ENCODE assay signal across 9 cellular contexts in the genomic region with DNA sequence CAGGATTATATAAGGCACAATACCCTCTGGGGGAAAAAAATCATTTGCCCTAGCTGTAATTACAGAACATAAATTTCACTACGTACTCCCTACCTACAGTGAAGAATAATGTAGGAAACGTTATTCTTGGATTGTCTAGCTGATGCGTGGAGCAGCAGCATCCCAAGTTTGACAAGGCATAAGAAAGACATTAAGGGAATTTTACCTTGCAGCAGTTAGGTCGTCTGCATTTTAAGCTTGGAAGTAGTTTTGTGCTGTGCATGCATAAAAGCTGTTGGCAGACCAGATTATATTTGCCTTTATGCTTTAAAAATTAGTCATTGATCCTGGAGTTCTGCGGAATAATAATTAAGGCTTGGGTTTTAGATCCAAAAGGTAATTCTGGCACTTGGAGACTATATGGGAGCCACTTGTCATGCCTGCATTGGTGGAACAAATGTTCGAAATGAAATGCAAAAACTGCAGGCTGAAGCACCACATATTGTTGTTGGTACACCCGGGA. TPM values are rescaled to one million over a fixed set of nuclear protein-coding genes. Genes with fewer than 3 reads are reported as not detected.
DNase-seq lines count a peak whose midpoint lies in the region; FAIRE-seq and TF ChIP-seq lines count a peak whose summit lies in the region.
"Had no signal": no experiment of that assay in that cellular context is flagged by ENCODE, and none has a peak within 500 bp of the region (broad histone marks: within the 10 kb centered on the region; RNA-seq: fewer than 3 reads in every experiment).

No MANE protein-coding gene starts in this region.

- DNase-seq in GM12891 (ENCODE audit: insufficient read length, low spot score) (no peak), SK-N-MC (ENCODE audit: low read depth, low spot score) (no peak), fibroblast of peridontal ligament (ENCODE audit: extremely low read depth) (peak; percentile 6), sigmoid colon (no peak), NCI-H146 treated with DMSO at 0.1 percent for 48 hours (lab: John Stamatoyannopoulos, UW; ENCODE audit: unreplicated experiment) (no peak), NCI-H1417 treated with DMSO at 0.1 percent for 48 hours (lab: John Stamatoyannopoulos, UW) (no peak), adrenal gland (no peak), head of caudate nucleus (no peak)
- DNase-seq: GOT3 had no signal

- H3K9ac ChIP-seq in SK-N-MC (ENCODE audit: insufficient read length): peak overlapping the region; percentile 100

- H3K36me3 ChIP-seq in SK-N-MC (ENCODE audit: insufficient read depth, low read length): peaks cover 71% of the 10 kb centered on the region
- H3K36me3 ChIP-seq in sigmoid colon: peaks cover 28 to 63% (median 51%) of the 10 kb centered on the region in 4 donors
- H3K36me3 ChIP-seq in adrenal gland (replicated peaks in 1 of 2): peaks cover 0 to 63% of the 10 kb centered on the region in 2 donors

- H3K27ac ChIP-seq in SK-N-MC: peak overlapping the region; percentile 98
- H3K27ac ChIP-seq in sigmoid colon: peak overlapping the region in 2 of 4 donors; percentile 94 to 99
- H3K27ac ChIP-seq in adrenal gland: peak overlapping the region in 1 of 5 donors; percentile 97

- H3K4me3 ChIP-seq in SK-N-MC (peak overlapping the region; percentile 99), sigmoid colon (peak overlapping the region; percentile 76 to 94 (median 86)), adrenal gland (peak overlapping the region in 2 of 4 donors; percentile 13 to 78)

- H3K9me3 ChIP-seq in SK-N-MC (ENCODE audit: low read depth, low read length) (no peaks in the 10 kb centered on the region), sigmoid colon (no peaks in the 10 kb centered on the region), adrenal gland (replicated peaks in 1 of 3) (no peaks in the 10 kb centered on the region)

- TF ChIP-seq POLR2A in GM12891 (IDR thresholded peaks at IDR 0.05; ENCODE audit: low read depth, low read length) (no peak), sigmoid colon (IDR thresholded peaks at IDR 0.05) (no peak), adrenal gland (IDR thresholded peaks at IDR 0.05) (no peak)

- TF ChIP-seq CTCF in sigmoid colon (IDR thresholded peaks at IDR 0.05) (no peak), adrenal gland (IDR thresholded peaks at IDR 0.05) (no peak)

- H3K4me1 ChIP-seq in sigmoid colon: peaks cover 0 to 55% (median 44%) of the 10 kb centered on the region in 4 donors
- H3K4me1 ChIP-seq in adrenal gland (replicated peaks in 1 of 2): peaks cover 15 to 50% of the 10 kb centered on the region in 2 donors

- intact Hi-C loops in sigmoid colon (cut with DNase I): no loop called here
- intact Hi-C loops in adrenal gland (cut with DNase I): no loop called here
- intact Hi-C loops in head of caudate nucleus (cut with DNase I): no loop called here

- H3K27me3 ChIP-seq in sigmoid colon: no peaks in the 10 kb centered on the region
- no peaks in the 10 kb centered on the region for H3K27me3 ChIP-seq in adrenal gland

- WGBS in sigmoid colon, 2 donors: 7 to 26% methylated on average over 7 of the region's 7 CpGs
- WGBS in adrenal gland, 4 donors: 13 to 17% (median 15%) methylated on average over 7 of the region's 7 CpGs

- no peak for TF ChIP-seq EP300 in sigmoid colon (IDR thresholded peaks at IDR 0.05)

- no peak for FAIRE-seq in GM12891 (lab: Jason Lieb, UNC)

TF ChIP-seq in GM12891, 5 proteins besides CTCF, POLR2A, EP300 and RAD21:
- no peak for TF ChIP-seq PAX5 (IDR thresholded peaks at IDR 0.05; ENCODE audit: insufficient read depth, low read length, severe bottlenecking)
- TF ChIP-seq TAF1 (IDR thresholded peaks at IDR 0.05; ENCODE audit: low read depth, low read length): no peak
- peak; percentile 14; the same call in 1 of the 2 replicates for TF ChIP-seq POLR2AphosphoS5 (IDR thresholded peaks at IDR 0.05; ENCODE audit: low read depth, low read length)

RNA-seq across cellular contexts. Expression of a gene that starts 2.2 kb away (rescaled TPM):
- polyA plus RNA-seq in GM12891 (2012; ENCODE audit: low read depth, missing spikeins): 374 TPM
- total RNA-seq in sigmoid colon (1,000 to 10,000 TPM in 1 of 4 donors, 100 to 1,000 TPM in 3; 632 to 1,010 (median 767) TPM), adrenal gland (100 to 1,000 TPM; 221 to 774 (median 444) TPM)
- polyA plus RNA-seq in sigmoid colon (100 to 1,000 TPM; 305 to 428 (median 372) TPM), adrenal gland (100 to 1,000 TPM; 506 to 547 (median 520) TPM)

RNA-seq across cellular contexts. Expression of a gene that starts 20.7 kb away (rescaled TPM):
- polyA plus RNA-seq in GM12891 (2012; ENCODE audit: low read depth, missing spikeins): 61.8 TPM
- total RNA-seq in sigmoid colon (10 to 100 TPM in 3 of 4 donors, 1 to 10 TPM in 1; 8.7 to 26.6 (median 18.5) TPM), adrenal gland (10 to 100 TPM in 2 of 8 donors, 1 to 10 TPM in 6; 5.3 to 12.1 (median 8.6) TPM)
- polyA plus RNA-seq in sigmoid colon (10 to 100 TPM; 13.9 to 30.3 (median 14.4) TPM), adrenal gland (10 to 100 TPM in 2 of 3 donors, 1 to 10 TPM in 1; 9.0 to 13.1 (median 12.1) TPM)

RNA-seq across cellular contexts. Expression of a gene that starts 56.9 kb away (rescaled TPM):
- polyA plus RNA-seq in GM12891 (2012; ENCODE audit: low read depth, missing spikeins): not detected
- total RNA-seq in sigmoid colon (10 to 100 TPM in 1 of 4 donors, under 1 TPM in 3; 0.54 to 53.5 (median 0.83) TPM), adrenal gland (10 to 100 TPM in 1 of 8 donors, 1 to 10 TPM in 5, under 1 TPM in 2; 0.18 to 10.4 (median 2.5) TPM)
- polyA plus RNA-seq in sigmoid colon (10 to 100 TPM in 1 of 3 donors, 1 to 10 TPM in 1, not detected in 1; 1.8 to 25.3 TPM), adrenal gland (10 to 100 TPM in 1 of 3 donors, under 1 TPM in 2; 0.71 to 18.0 (median 0.97) TPM)
